8 cellular contexts compared by ENCODE assay signal in genomic region chr2:145760781-145761649, GRCh38.
DNase-seq lines count a peak whose midpoint lies in the region; ATAC-seq and TF ChIP-seq lines count a peak whose summit lies in the region.
"Had no signal": no experiment of that assay in that cellular context is flagged by ENCODE, and none has a peak within 500 bp of the region (broad histone marks: within the 10 kb centered on the region; RNA-seq: fewer than 3 reads in every experiment).

No MANE protein-coding gene starts in this region.

- H3K27ac ChIP-seq in VCaP (peak overlapping the region; percentile 12; the same call in 1 of the 2 replicates), psoas muscle (no peak overlapping the region)

- no peak for ATAC-seq in HG03571 (IDR thresholded peaks at IDR 0.05; ENCODE audit: unreplicated experiment)
- ATAC-seq in psoas muscle, result no peak

- H3K4me3 ChIP-seq in skeletal muscle satellite cell (ENCODE audit: low read length), result peak overlapping the region; percentile 11
- no peak overlapping the region for H3K4me3 ChIP-seq in psoas muscle

- H3K36me3 ChIP-seq in skeletal muscle satellite cell (ENCODE audit: insufficient read depth, low read length) (no peaks in the 10 kb centered on the region), psoas muscle (ENCODE audit: insufficient read depth in 1 of 2, low read depth in 1 of 2) (no peaks in the 10 kb centered on the region)

- H3K9ac ChIP-seq in skeletal muscle satellite cell (ENCODE audit: low read depth, low read length), result peak overlapping the region; percentile 20

- WGBS in psoas muscle, 3 donors, result 45 to 74% (median 50%) methylated on average over 4 of the region's 4 CpGs

- H3K4me2 ChIP-seq in skeletal muscle satellite cell (ENCODE audit: low read length), result peak overlapping the region; percentile 58

- TF ChIP-seq CTCF in VCaP (conservative IDR thresholded peaks at IDR 0.05), result no peak
- TF ChIP-seq CTCF in psoas muscle (IDR thresholded peaks at IDR 0.05), result no peak

- H3K27me3 ChIP-seq in skeletal muscle satellite cell (ENCODE audit: control insufficient read depth, insufficient read depth, low read length), result no peaks in the 10 kb centered on the region
- no peaks in the 10 kb centered on the region for H3K27me3 ChIP-seq in psoas muscle (ENCODE audit: insufficient read depth in 3 of 3, low read length in 2 of 3)

- DNase-seq in H4 (ENCODE audit: low spot score) (peak; percentile 72), glomerular endothelial cell (ENCODE audit: extremely low read depth, low read depth, low spot score) (peak; percentile 85), COR-L47 (lab: John Stamatoyannopoulos, UW) (no peak), psoas muscle (no peak)
- DNase-seq: nucleus accumbens had no signal

- intact Hi-C loops in psoas muscle (cut with DNase I), result no loop called here

- peaks cover 18% of the 10 kb centered on the region for H3K4me1 ChIP-seq in skeletal muscle satellite cell (ENCODE audit: control insufficient read depth, insufficient read depth, low read length)
- no peaks in the 10 kb centered on the region for H3K4me1 ChIP-seq in psoas muscle

- H3K9me3 ChIP-seq in skeletal muscle satellite cell (replicated peaks; ENCODE audit: low read length), result no peaks in the 10 kb centered on the region
- no peaks in the 10 kb centered on the region for H3K9me3 ChIP-seq in psoas muscle

Comparison
In these comparisons a context has a peak if more than half of its experiments do, and no peak if none do; other contexts are left out.
1. DNase-seq: peak in H4 (single experiment) and glomerular endothelial cell (single experiment); none in COR-L47 (single experiment) and psoas muscle (0 of 2).